ENCODE assay signal across 8 cellular contexts in the genomic region with DNA sequence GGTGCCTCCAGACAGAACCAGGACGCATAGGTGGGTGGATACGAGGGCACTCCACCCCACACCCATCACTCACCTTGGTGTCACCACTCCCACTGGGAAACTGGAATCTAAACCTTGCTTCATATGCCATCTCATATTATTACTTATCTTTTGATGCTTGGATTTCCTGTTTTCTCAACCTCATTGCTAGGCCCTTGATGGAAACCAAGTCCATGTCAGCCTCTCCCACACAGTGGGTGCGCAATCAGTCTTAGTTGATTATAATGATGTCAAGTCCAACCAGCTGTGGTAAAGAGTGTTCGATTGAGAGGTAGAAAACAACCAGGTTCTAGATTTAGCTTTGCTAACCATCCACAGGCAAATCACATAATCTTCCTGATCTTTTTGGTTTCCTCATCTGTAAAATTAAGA. TPM values are rescaled to one million over a fixed set of nuclear protein-coding genes. Genes with fewer than 3 reads are reported as not detected.
DNase-seq lines count a peak whose midpoint lies in the region; ATAC-seq and TF ChIP-seq lines count a peak whose summit lies in the region.

No MANE protein-coding gene starts in this region.

- H3K4me1 Mint-ChIP-seq in activated naive CD4-positive, alpha-beta T cell treated with anti-CD3 and anti-CD28 coated beads, Interleukin-2, amount 10 ng/mL, durations not matched to agents 7 days and 5 days: peaks cover 40% of the 10 kb centered on the region

- H3K27me3 ChIP-seq in layer of hippocampus (ENCODE audit: control insufficient read depth, insufficient read depth, low read length): no peaks in the 10 kb centered on the region
- H3K27me3 ChIP-seq in suprapubic skin: no peaks in the 10 kb centered on the region
- H3K27me3 ChIP-seq in aorta (ENCODE audit: control insufficient read depth in 1 of 2, insufficient read depth in 2 of 2, low read length in 1 of 2): no peaks in the 10 kb centered on the region

- H3K36me3 ChIP-seq in suprapubic skin: no peaks in the 10 kb centered on the region
- H3K36me3 ChIP-seq in aorta (ENCODE audit: control insufficient read depth in 1 of 2, insufficient read depth in 2 of 2, low read length in 1 of 2): no peaks in the 10 kb centered on the region

- TF ChIP-seq EP300 in suprapubic skin (IDR thresholded peaks at IDR 0.05): no peak

- H3K27ac ChIP-seq in layer of hippocampus (ENCODE audit: low read depth, low read length) (peak overlapping the region; percentile 84), suprapubic skin (peak overlapping the region; percentile 91), aorta (ENCODE audit: low read depth in 1 of 2, low read length in 2 of 2) (peak overlapping the region in 1 of 2 donors; percentile 11)

- peaks cover 21% of the 10 kb centered on the region for H3K36me3 Mint-ChIP-seq in activated naive CD4-positive, alpha-beta T cell treated with anti-CD3 and anti-CD28 coated beads, Interleukin-2, amount 10 ng/mL, durations not matched to agents 7 days and 5 days

- H3K4me3 ChIP-seq in suprapubic skin (peak overlapping the region; percentile 93), aorta (ENCODE audit: low read length in 2 of 2) (no peak overlapping the region)

- peak overlapping the region; percentile 91 for H3K4me3 Mint-ChIP-seq in activated naive CD4-positive, alpha-beta T cell treated with anti-CD3 and anti-CD28 coated beads, Interleukin-2, amount 10 ng/mL, durations not matched to agents 7 days and 5 days

- peak; percentile 44 for DNase-seq in activated CD4-positive, alpha-beta T cell treated with anti-CD3 and anti-CD28 coated beads for 48 hours
- no peak for DNase-seq in activated CD4-positive, alpha-beta T cell treated with anti-CD3 and anti-CD28 coated beads, Interleukin-2, amount 50 U/mL, for 48 hours
- no peak for DNase-seq in activated naive CD4-positive, alpha-beta T cell treated with anti-CD3 and anti-CD28 coated beads, Interleukin-2, amount 10 ng/mL, durations not matched to agents 7 days and 5 days
- DNase-seq in suprapubic skin (ENCODE audit: low spot score in 2 of 2) (no peak), aorta (no peak), RKO (ENCODE audit: low spot score) (no peak), 8988T (no peak)

- H3K27ac Mint-ChIP-seq in activated naive CD4-positive, alpha-beta T cell treated with anti-CD3 and anti-CD28 coated beads, Interleukin-2, amount 10 ng/mL, durations not matched to agents 7 days and 5 days: peak overlapping the region; percentile 98

- H3K27me3 Mint-ChIP-seq in activated naive CD4-positive, alpha-beta T cell treated with anti-CD3 and anti-CD28 coated beads, Interleukin-2, amount 10 ng/mL, durations not matched to agents 7 days and 5 days: no peaks in the 10 kb centered on the region

- TF ChIP-seq POLR2A in suprapubic skin (IDR thresholded peaks at IDR 0.05): no peak

- H3K9me3 Mint-ChIP-seq in activated naive CD4-positive, alpha-beta T cell treated with anti-CD3 and anti-CD28 coated beads, Interleukin-2, amount 10 ng/mL, durations not matched to agents 7 days and 5 days: no peaks in the 10 kb centered on the region

- CTCF ChIA-PET in activated naive CD4-positive, alpha-beta T cell treated with anti-CD3 and anti-CD28 coated beads, Interleukin-2, amount 10 ng/mL, durations not matched to agents 7 days and 5 days (lab: Charles Lee): interaction anchor here (0.7 to 4.1 kb wide), 5 partner anchors 36 to 99 kb away, joined by 3 to 31 read pairs (median 3); no protein-coding TSS in a partner anchor

- peaks cover 19% of the 10 kb centered on the region for H3K4me1 ChIP-seq in suprapubic skin
- peaks cover 0 to 2% of the 10 kb centered on the region in 2 donors for H3K4me1 ChIP-seq in aorta (ENCODE audit: control insufficient read depth in 1 of 2, insufficient read depth in 2 of 2, low read length in 2 of 2)

- no peak for ATAC-seq in aorta (ENCODE audit: low FRiP score)

- H3K9me3 ChIP-seq in suprapubic skin: no peaks in the 10 kb centered on the region
- no peaks in the 10 kb centered on the region for H3K9me3 ChIP-seq in aorta (ENCODE audit: control insufficient read depth, low read length)

- WGBS in suprapubic skin: 69% methylated on average over 4 of the region's 4 CpGs
- WGBS in aorta, 2 donors: 88% methylated on average over 4 of the region's 4 CpGs

- intact Hi-C loops in aorta (cut with DNase I): loop anchor here in 1 of 2 donors (5.0 kb wide), 1 partner anchor 601 kb away; a partner anchor contains a TSS

- TF ChIP-seq CTCF in suprapubic skin (IDR thresholded peaks at IDR 0.05): no peak

RNA-seq across cellular contexts. Expression of a gene that starts 0.6 kb away (rescaled TPM):
- total RNA-seq in suprapubic skin: 10 to 100 TPM; 10.1 to 25.3 (median 14.7) TPM
- total RNA-seq in aorta: 10 to 100 TPM; 21.1 to 29.8 TPM
- 1 to 10 TPM; 1.1 to 6.0 TPM for polyA plus RNA-seq in aorta
